Comparison of ENCODE assay signal across 17 cellular contexts in genomic region chrX:2388669-2389068, GRCh38.
"Had no signal": no experiment of that assay in that cellular context is flagged by ENCODE, and none has a peak within 500 bp of the region (broad histone marks: within the 10 kb centered on the region; RNA-seq: fewer than 3 reads in every experiment).

No MANE protein-coding gene starts in this region.

- H3K4me1 ChIP-seq: ascending aorta, left lung, tibial artery had no signal

- DNase-seq: activated CD4-positive, alpha-beta T cell treated with anti-CD3 and anti-CD28 coated beads for 48 hours; activated CD4-positive, CD25-positive, alpha-beta regulatory T cell; activated CD8-positive, alpha-beta T cell treated with anti-CD3 and anti-CD28 coated beads for 36 hours; activated naive CD4-positive, alpha-beta T cell treated with anti-CD3 and anti-CD28 coated beads, Interleukin-2, amount 10 ng/mL, durations not matched to agents 7 days and 5 days; activated T-cell treated with anti-CD3 and anti-CD28 coated beads, Interleukin-2, amount 50 U/mL, for 24 hours; erythroblast; head of caudate nucleus; left lung; naive thymus-derived CD4-positive, alpha-beta T cell; pancreas; spleen; stimulated activated CD4-positive, alpha-beta T cell treated with anti-CD3 and anti-CD28 coated beads, Interleukin-4, amount 100 ng/mL, for 4 hours; tibial artery had no signal

- H3K4me3 ChIP-seq: ascending aorta, coronary artery, left lung, pancreas, spleen, tibial artery had no signal

- H3K9me3 ChIP-seq: pancreas had no signal

- H3K27ac Mint-ChIP-seq: activated CD8-positive, alpha-beta T cell treated with anti-CD3 and anti-CD28 coated beads for 36 hours; activated naive CD4-positive, alpha-beta T cell treated with anti-CD3 and anti-CD28 coated beads, Interleukin-2, amount 10 ng/mL, durations not matched to agents 7 days and 5 days; activated T-cell treated with anti-CD3 and anti-CD28 coated beads, Interleukin-2, amount 50 U/mL, for 24 hours; stimulated activated memory B cell treated with anti-CD40 and anti-IgM and Interleukin-4, amounts not matched to agents 10 μg/mL and 1 μg/mL and 100 μg/mL, for 72 hours had no signal

- H3K27me3 Mint-ChIP-seq: activated CD8-positive, alpha-beta T cell treated with anti-CD3 and anti-CD28 coated beads for 36 hours; activated naive CD4-positive, alpha-beta T cell treated with anti-CD3 and anti-CD28 coated beads, Interleukin-2, amount 10 ng/mL, durations not matched to agents 7 days and 5 days; activated T-cell treated with anti-CD3 and anti-CD28 coated beads, Interleukin-2, amount 50 U/mL, for 24 hours; naive thymus-derived CD4-positive, alpha-beta T cell; stimulated activated memory B cell treated with anti-CD40 and anti-IgM and Interleukin-4, amounts not matched to agents 10 μg/mL and 1 μg/mL and 100 μg/mL, for 72 hours had no signal

- H3K27me3 ChIP-seq: ascending aorta, left lung, pancreas, spleen, tibial artery had no signal

- H3K27ac ChIP-seq: ascending aorta, coronary artery, left lung, pancreas, spleen, tibial artery had no signal

- ATAC-seq: activated CD8-positive, alpha-beta T cell treated with anti-CD3 and anti-CD28 coated beads for 36 hours; left lung; naive thymus-derived CD4-positive, alpha-beta T cell; sciatic nerve; stimulated activated memory B cell treated with anti-CD40 and anti-IgM and Interleukin-4, amounts not matched to agents 10 μg/mL and 1 μg/mL and 100 μg/mL, for 72 hours had no signal

- H3K4me3 Mint-ChIP-seq: activated CD8-positive, alpha-beta T cell treated with anti-CD3 and anti-CD28 coated beads for 36 hours; activated naive CD4-positive, alpha-beta T cell treated with anti-CD3 and anti-CD28 coated beads, Interleukin-2, amount 10 ng/mL, durations not matched to agents 7 days and 5 days; activated T-cell treated with anti-CD3 and anti-CD28 coated beads, Interleukin-2, amount 50 U/mL, for 24 hours; naive thymus-derived CD4-positive, alpha-beta T cell; stimulated activated memory B cell treated with anti-CD40 and anti-IgM and Interleukin-4, amounts not matched to agents 10 μg/mL and 1 μg/mL and 100 μg/mL, for 72 hours had no signal

- H3K4me1 Mint-ChIP-seq: activated naive CD4-positive, alpha-beta T cell treated with anti-CD3 and anti-CD28 coated beads, Interleukin-2, amount 10 ng/mL, durations not matched to agents 7 days and 5 days; stimulated activated memory B cell treated with anti-CD40 and anti-IgM and Interleukin-4, amounts not matched to agents 10 μg/mL and 1 μg/mL and 100 μg/mL, for 72 hours had no signal
